In the genomic region with DNA sequence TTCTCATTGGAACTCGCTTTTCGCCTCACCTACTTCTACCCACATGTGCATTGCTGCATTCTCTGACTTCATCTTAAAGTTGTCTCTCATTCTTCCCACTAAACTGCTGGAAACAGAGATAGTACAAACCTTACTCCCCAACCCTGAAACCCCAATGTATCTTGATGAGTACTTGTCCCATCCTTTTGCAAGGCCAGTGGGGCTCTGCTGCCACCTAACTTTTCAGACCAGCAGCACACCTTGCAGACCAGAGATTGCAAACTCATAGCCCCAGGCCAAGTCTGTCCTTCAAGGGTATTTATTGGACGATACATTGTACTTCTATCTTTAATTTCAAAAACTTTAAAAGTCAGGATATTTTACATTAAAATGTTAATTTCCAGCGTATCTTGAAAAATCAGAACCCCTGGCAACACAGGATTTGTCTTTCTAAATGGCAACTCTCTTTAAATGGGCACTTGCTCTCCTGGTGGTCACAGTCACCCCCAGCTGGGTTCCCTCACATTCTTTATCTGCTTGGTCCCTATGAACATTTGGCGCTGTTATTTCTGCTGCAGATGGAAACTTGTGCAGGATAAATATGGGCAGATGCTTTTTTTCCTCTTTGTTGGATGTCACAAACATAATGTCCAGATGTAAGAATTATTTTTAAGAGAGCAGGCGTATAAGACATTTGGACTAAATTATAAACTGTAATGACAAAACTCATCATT, we compare ENCODE assay signal across 8 cellular contexts.
A peak's percentile ranks its signal among the peaks of the same experiment; 100 is the strongest.
DNase-seq lines count a peak whose midpoint lies in the region; ATAC-seq, FAIRE-seq and TF ChIP-seq lines count a peak whose summit lies in the region.

No MANE protein-coding gene starts in this region.

- no peaks in the 10 kb centered on the region for H3K4me1 ChIP-seq in liver (ENCODE audit: control insufficient read depth in 4 of 4, insufficient read depth in 4 of 4, low read length in 3 of 4)

- no peaks in the 10 kb centered on the region for H3K9me3 ChIP-seq in liver (ENCODE audit: control insufficient read depth in 4 of 4, low read length in 3 of 4)

- no peak overlapping the region for H3K4me3 ChIP-seq in HFF-Myc (replicated peaks; ENCODE audit: low read depth, low read length)
- H3K4me3 ChIP-seq in liver (ENCODE audit: low read depth in 1 of 3, low read length in 3 of 3) = no peak overlapping the region

- ATAC-seq in HG02623 (IDR thresholded peaks at IDR 0.05; ENCODE audit: unreplicated experiment) (no peak), GM18858 (IDR thresholded peaks at IDR 0.05; ENCODE audit: unreplicated experiment) (no peak)

- FAIRE-seq in frontal cortex (lab: Jason Lieb, UNC) = no peak

- no peak overlapping the region for H3K27ac ChIP-seq in liver (ENCODE audit: low read depth in 1 of 2, low read length in 2 of 2)

- DNase-seq in DMS53 (lab: John Stamatoyannopoulos, UW) (peak; percentile 38), DMS53 treated with DMSO at 0.1 percent for 48 hours (lab: John Stamatoyannopoulos, UW; ENCODE audit: unreplicated experiment) (no peak), HFF-Myc (ENCODE audit: extremely low read depth, low read depth) (no peak), UCSD-AML1 (lab: John Stamatoyannopoulos, UW; ENCODE audit: unreplicated experiment) (peak; percentile 15), frontal cortex (ENCODE audit: low spot score in 2 of 2) (no peak)

- WGBS in liver = 76% methylated on average over 6 of the region's 6 CpGs

- TF ChIP-seq RAD21 in liver (IDR thresholded peaks at IDR 0.05) = peak; percentile 72 to 81

- no peak overlapping the region for H3K9ac ChIP-seq in liver (ENCODE audit: low read depth in 1 of 2, low read length in 2 of 2)

- peaks cover 0 to 2% (median under 1%) of the 10 kb centered on the region in 4 donors for H3K36me3 ChIP-seq in liver (ENCODE audit: control insufficient read depth in 4 of 4, insufficient read depth in 3 of 4, low read depth in 1 of 4, low read length in 3 of 4)

- peak; percentile 70 for TF ChIP-seq CTCF in HFF-Myc (IDR thresholded peaks at IDR 0.05; ENCODE audit: low read depth, low read length, missing control alignments)
- TF ChIP-seq CTCF in liver (IDR thresholded peaks at IDR 0.05; ENCODE audit: low read depth, low read length, missing input control) = peak; percentile 48

- H3K27me3 ChIP-seq in liver (ENCODE audit: control insufficient read depth in 4 of 4, insufficient read depth in 4 of 4, low read length in 3 of 4) = no peaks in the 10 kb centered on the region

TF ChIP-seq in liver, 16 proteins besides CTCF, POLR2A, EP300 and RAD21:
- no peak for TF ChIP-seq YY1 (IDR thresholded peaks at IDR 0.05)
- no peak for TF ChIP-seq HNF4A (conservative IDR thresholded peaks at IDR 0.05)
- TF ChIP-seq EGR1 (IDR thresholded peaks at IDR 0.05; ENCODE audit: low read depth in 2 of 2) = no peak
- TF ChIP-seq FOXA1 (IDR thresholded peaks at IDR 0.05) = no peak
- no peak for TF ChIP-seq GABPA (IDR thresholded peaks at IDR 0.05 in 1 of 2, conservative IDR thresholded peaks at IDR 0.05 in 1 of 2)
- TF ChIP-seq NR2F2 (IDR thresholded peaks at IDR 0.05) = no peak
- no peak for TF ChIP-seq JUND (IDR thresholded peaks at IDR 0.05)
- TF ChIP-seq, protein P1, sequence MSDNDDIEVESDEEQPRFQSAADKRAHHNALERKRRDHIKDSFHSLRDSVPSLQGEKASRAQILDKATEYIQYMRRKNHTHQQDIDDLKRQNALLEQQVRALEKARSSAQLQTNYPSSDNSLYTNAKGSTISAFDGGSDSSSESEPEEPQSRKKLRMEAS (IDR thresholded peaks at IDR 0.05) = no peak
- no peak for TF ChIP-seq FOXA2 (IDR thresholded peaks at IDR 0.05)
- no peak for TF ChIP-seq RXRA (IDR thresholded peaks at IDR 0.05)

Comparison
In these comparisons a context has a peak if more than half of its experiments do, and no peak if none do; other contexts are left out.
1. DNase-seq: peak in DMS53 (single experiment) and UCSD-AML1 (single experiment); none in DMS53 treated with DMSO at 0.1 percent for 48 hours (single experiment), HFF-Myc (single experiment) and frontal cortex (0 of 2).